In the genomic region with DNA sequence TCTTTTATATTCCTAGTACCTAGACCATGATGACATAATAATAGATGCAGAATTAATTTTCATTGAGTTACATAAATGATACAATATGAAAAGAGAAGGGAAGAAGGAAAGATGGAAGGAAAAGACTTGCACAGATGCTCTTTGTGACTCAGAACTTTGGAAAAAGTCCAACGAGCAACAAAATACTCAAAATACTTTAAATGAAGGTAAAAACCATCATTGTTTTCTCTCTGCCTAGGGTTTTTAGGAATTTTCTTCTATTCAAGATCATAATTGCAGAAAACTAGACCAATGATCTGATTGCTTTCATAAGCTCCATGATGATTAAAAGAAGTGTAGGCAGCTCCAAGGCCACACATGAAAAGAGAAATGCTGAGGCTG, we compare ENCODE assay signal across 21 cellular contexts.
DNase-seq lines count a peak whose midpoint lies in the region; FAIRE-seq and TF ChIP-seq lines count a peak whose summit lies in the region.
"Had no signal": no experiment of that assay in that cellular context is flagged by ENCODE, and none has a peak within 500 bp of the region (broad histone marks: within the 10 kb centered on the region; RNA-seq: fewer than 3 reads in every experiment).

No MANE protein-coding gene starts in this region.

- TF ChIP-seq CTCF in AG10803 (conservative IDR thresholded peaks at IDR 0.05; ENCODE audit: low read length) (no peak), astrocyte of the cerebellum (IDR thresholded peaks at IDR 0.05; ENCODE audit: low read depth, low read length, missing control alignments) (no peak)

- H3K4me3 ChIP-seq in AG10803 (ENCODE audit: low read length), result no peak overlapping the region
- H3K4me3 ChIP-seq in astrocyte of the cerebellum (ENCODE audit: low read depth, low read length), result no peak overlapping the region
- H3K4me3 ChIP-seq: BLaER1 treated with 17β-estradiol and CSF1 and Interleukin-3, amounts not matched to agents 10 nM and 100 nM; GM23338 had no signal

- in situ Hi-C loops in astrocyte of the cerebellum (cut with HindIII; ENCODE audit: low sequenced_read_pairs), result no loop called here

- peak; percentile 14 for FAIRE-seq in GM12892 (lab: Jason Lieb, UNC)
- FAIRE-seq: HTR-8/SVneo had no signal

- no peak for TF ChIP-seq POLR2A in GM12892 (IDR thresholded peaks at IDR 0.05; ENCODE audit: low read depth, low read length)

- DNase-seq in AG10803 (ENCODE audit: low read depth) (peak; percentile 47), GM12892 (ENCODE audit: insufficient read length) (no peak), astrocyte of the cerebellum (ENCODE audit: low read depth) (peak; percentile 40), fibroblast of peridontal ligament (ENCODE audit: extremely low read depth) (peak; percentile 22), NCI-H2029 treated with DMSO at 0.1 percent for 48 hours (lab: John Stamatoyannopoulos, UW) (no peak), NCI-H226 (no peak)
- no peak for DNase-seq in effector CD4-positive, alpha-beta T cell
- DNase-seq: CD4-positive, alpha-beta T cell; COR-L47; H9; HFFc6; KG1; MM.1S; NCI-H2029; NCI-H2227 treated with DMSO at 0.1 percent for 48 hours; NCI-H510A; SHP77; SW 1271 had no signal

Comparison
In these comparisons a context has a peak if more than half of its experiments do, and no peak if none do; other contexts are left out.
1. DNase-seq: peak in AG10803 (single experiment), astrocyte of the cerebellum (single experiment) and fibroblast of peridontal ligament (single experiment); none in GM12892 (single experiment), effector CD4-positive, alpha-beta T cell (single experiment), NCI-H2029 treated with DMSO at 0.1 percent for 48 hours (single experiment) and NCI-H226 (single experiment).